In the genomic region with DNA sequence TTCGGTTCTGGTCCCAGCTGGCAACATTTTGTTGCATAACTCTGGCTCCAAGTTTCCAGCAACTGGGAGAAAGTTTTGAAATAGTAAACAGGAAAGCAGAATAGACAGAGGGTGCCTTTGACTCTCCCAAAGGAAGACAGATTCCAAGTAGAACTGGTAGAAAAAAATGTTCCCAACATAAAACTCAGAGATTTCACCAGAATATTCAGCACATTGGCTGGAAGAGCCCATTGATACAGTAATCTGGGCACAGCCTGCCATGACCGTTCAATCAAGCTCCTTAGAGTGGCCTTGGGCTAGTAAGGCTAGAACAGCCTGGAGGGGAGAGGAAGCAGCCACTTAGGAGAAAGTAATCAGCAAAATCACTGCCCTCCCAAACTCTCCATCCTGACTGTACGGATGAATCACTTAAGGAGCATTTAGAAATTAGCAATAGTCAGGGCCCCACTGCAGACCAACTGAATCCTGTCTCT, we compare ENCODE assay signal across 11 cellular contexts.
DNase-seq lines count a peak whose midpoint lies in the region; ATAC-seq and TF ChIP-seq lines count a peak whose summit lies in the region.
"Had no signal": no experiment of that assay in that cellular context is flagged by ENCODE, and none has a peak within 500 bp of the region (broad histone marks: within the 10 kb centered on the region; RNA-seq: fewer than 3 reads in every experiment).

No MANE protein-coding gene starts in this region.

- DNase-seq in M059J (ENCODE audit: low read depth) (peak; percentile 81), dedifferentiated amniotic fluid mesenchymal stem cell (ENCODE audit: extremely low spot score) (peak; percentile 42), right lobe of liver (no peak), GM13977 (ENCODE audit: low spot score) (no peak)
- no peak for DNase-seq in stimulated activated naive CD8-positive, alpha-beta T cell treated with anti-CD3 and anti-CD28 coated beads, Interleukin-15, Interleukin-2, amounts not matched to agents 100 U/mL and 50 U/mL, for 24 hours
- DNase-seq in activated CD4-positive, alpha-beta T cell treated with anti-CD3 and anti-CD28 coated beads, Interleukin-2, amount 10 ng/mL, durations not matched to agents 24 days and 14 days, result no peak
- DNase-seq: NCI-H1092 had no signal

- no peaks in the 10 kb centered on the region for H3K27me3 ChIP-seq in right lobe of liver

- in situ Hi-C loops in GM13977 (cut with MboI; ENCODE audit: low pct_unique_long_range_greater_than_20kb, low sequenced_read_pairs, unreplicated experiment), result no loop called here

- no peaks in the 10 kb centered on the region for H3K4me1 ChIP-seq in right lobe of liver

- no peaks in the 10 kb centered on the region for H3K36me3 Mint-ChIP-seq in activated CD4-positive, alpha-beta T cell treated with anti-CD3 and anti-CD28 coated beads, Interleukin-2, amount 10 ng/mL, durations not matched to agents 24 days and 14 days (ENCODE audit: low read depth)

- no peaks in the 10 kb centered on the region for H3K36me3 ChIP-seq in right lobe of liver
- H3K36me3 ChIP-seq: HAP-1 had no signal

- no peaks in the 10 kb centered on the region for H3K9me3 Mint-ChIP-seq in activated CD4-positive, alpha-beta T cell treated with anti-CD3 and anti-CD28 coated beads, Interleukin-2, amount 10 ng/mL, durations not matched to agents 24 days and 14 days
- H3K9me3 Mint-ChIP-seq: activated naive CD4-positive, alpha-beta T cell treated with anti-CD3 and anti-CD28 coated beads, Interleukin-2, amount 50 U/mL, for 24 hours had no signal

- H3K4me3 Mint-ChIP-seq in activated CD4-positive, alpha-beta T cell treated with anti-CD3 and anti-CD28 coated beads, Interleukin-2, amount 10 ng/mL, durations not matched to agents 24 days and 14 days, result no peak overlapping the region
- H3K4me3 Mint-ChIP-seq: activated naive CD4-positive, alpha-beta T cell treated with anti-CD3 and anti-CD28 coated beads, Interleukin-2, amount 50 U/mL, for 24 hours had no signal

- peaks cover 36% of the 10 kb centered on the region for H3K27me3 Mint-ChIP-seq in activated CD4-positive, alpha-beta T cell treated with anti-CD3 and anti-CD28 coated beads, Interleukin-2, amount 10 ng/mL, durations not matched to agents 24 days and 14 days
- H3K27me3 Mint-ChIP-seq: activated naive CD4-positive, alpha-beta T cell treated with anti-CD3 and anti-CD28 coated beads, Interleukin-2, amount 50 U/mL, for 24 hours had no signal

- no peak overlapping the region for H3K4me3 ChIP-seq in right lobe of liver
- H3K4me3 ChIP-seq: HAP-1 had no signal

- H3K27ac Mint-ChIP-seq in activated CD4-positive, alpha-beta T cell treated with anti-CD3 and anti-CD28 coated beads, Interleukin-2, amount 10 ng/mL, durations not matched to agents 24 days and 14 days, result no peak overlapping the region
- H3K27ac Mint-ChIP-seq: activated naive CD4-positive, alpha-beta T cell treated with anti-CD3 and anti-CD28 coated beads, Interleukin-2, amount 50 U/mL, for 24 hours had no signal

- intact Hi-C loops in right lobe of liver (cut with DNase I), result no loop called here
- intact Hi-C loops in activated CD4-positive, alpha-beta T cell treated with anti-CD3 and anti-CD28 coated beads, Interleukin-2, amount 10 ng/mL, durations not matched to agents 24 days and 14 days (cut with micrococcal nuclease), result no loop called here

- H3K27ac ChIP-seq in right lobe of liver (no peak overlapping the region), temporal lobe (ENCODE audit: low read depth, low read length) (peak overlapping the region; percentile 31)

- TF ChIP-seq POLR2A in right lobe of liver (IDR thresholded peaks at IDR 0.05), result no peak

- no peaks in the 10 kb centered on the region for H3K9me3 ChIP-seq in right lobe of liver

- no peak for TF ChIP-seq CTCF in right lobe of liver (IDR thresholded peaks at IDR 0.05)
- TF ChIP-seq CTCF in GM13977 (IDR thresholded peaks at IDR 0.05; ENCODE audit: extremely low read depth, insufficient read depth, missing control alignments), result no peak

- 46% methylated on average over 2 of the region's 3 CpGs for WGBS in right lobe of liver (ENCODE audit: insufficient coverage, low coverage, low lambda C conversion rate, missing lambda C conversion rate)

- peaks cover 20% of the 10 kb centered on the region for H3K4me1 Mint-ChIP-seq in activated CD4-positive, alpha-beta T cell treated with anti-CD3 and anti-CD28 coated beads, Interleukin-2, amount 10 ng/mL, durations not matched to agents 24 days and 14 days

- ATAC-seq in right lobe of liver, result peak in 3 of 4 donors; percentile 22 to 52 (median 26)
- no peak for ATAC-seq in stimulated activated naive CD8-positive, alpha-beta T cell treated with anti-CD3 and anti-CD28 coated beads, Interleukin-15, Interleukin-2, amounts not matched to agents 100 U/mL and 50 U/mL, for 24 hours
- ATAC-seq in GM18519 (IDR thresholded peaks at IDR 0.05; ENCODE audit: low FRiP score, unreplicated experiment), result no peak

Comparison
In these comparisons a context has a peak if more than half of its experiments do, and no peak if none do; other contexts are left out.
1. DNase-seq: peak in M059J (single experiment) and dedifferentiated amniotic fluid mesenchymal stem cell (single experiment); none in right lobe of liver (0 of 3), GM13977 (single experiment), stimulated activated naive CD8-positive, alpha-beta T cell treated with anti-CD3 and anti-CD28 coated beads, Interleukin-15, Interleukin-2, amounts not matched to agents 100 U/mL and 50 U/mL, for 24 hours (single experiment) and activated CD4-positive, alpha-beta T cell treated with anti-CD3 and anti-CD28 coated beads, Interleukin-2, amount 10 ng/mL, durations not matched to agents 24 days and 14 days (single experiment).
2. ATAC-seq: peak in right lobe of liver (3 of 4); none in stimulated activated naive CD8-positive, alpha-beta T cell treated with anti-CD3 and anti-CD28 coated beads, Interleukin-15, Interleukin-2, amounts not matched to agents 100 U/mL and 50 U/mL, for 24 hours (single experiment) and GM18519 (single experiment).